Comparison of ENCODE assay signal across 1 cellular context in the genomic region with DNA sequence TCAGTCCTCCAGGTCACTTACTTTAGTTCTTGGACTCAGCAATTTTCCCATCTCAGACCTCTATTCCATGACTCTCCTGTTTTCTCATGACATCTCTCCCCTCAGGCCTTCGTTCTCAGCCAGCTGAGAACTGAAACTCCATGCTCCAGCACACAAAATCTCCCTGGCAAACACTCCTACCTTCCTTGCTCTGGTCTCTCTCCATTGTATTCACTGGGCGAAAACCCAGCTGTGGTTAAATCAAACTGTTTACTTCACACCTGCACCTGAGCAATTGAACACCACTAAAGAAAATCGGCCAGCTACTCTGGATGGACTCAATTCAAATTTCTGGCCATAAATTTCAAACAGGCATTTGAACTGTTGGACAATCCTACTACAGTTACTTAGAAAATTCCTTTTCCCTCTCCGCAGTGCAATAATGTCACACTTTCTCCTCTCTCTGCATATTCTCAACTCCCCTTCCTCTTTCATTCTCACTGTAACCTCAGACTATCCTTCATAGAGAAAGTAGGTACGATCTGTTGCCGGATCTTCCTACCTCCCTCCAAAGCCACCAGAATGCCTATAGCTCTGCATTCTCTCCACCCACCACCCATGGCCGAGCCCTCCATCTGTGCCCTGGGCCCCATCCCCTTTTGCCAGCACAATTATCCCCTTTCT.
TF ChIP-seq lines count a peak whose summit lies in the region.

No MANE protein-coding gene starts in this region.

TF ChIP-seq in HepG2, 621 proteins besides CTCF, POLR2A, EP300 and RAD21:
- TF ChIP-seq, protein P1, sequence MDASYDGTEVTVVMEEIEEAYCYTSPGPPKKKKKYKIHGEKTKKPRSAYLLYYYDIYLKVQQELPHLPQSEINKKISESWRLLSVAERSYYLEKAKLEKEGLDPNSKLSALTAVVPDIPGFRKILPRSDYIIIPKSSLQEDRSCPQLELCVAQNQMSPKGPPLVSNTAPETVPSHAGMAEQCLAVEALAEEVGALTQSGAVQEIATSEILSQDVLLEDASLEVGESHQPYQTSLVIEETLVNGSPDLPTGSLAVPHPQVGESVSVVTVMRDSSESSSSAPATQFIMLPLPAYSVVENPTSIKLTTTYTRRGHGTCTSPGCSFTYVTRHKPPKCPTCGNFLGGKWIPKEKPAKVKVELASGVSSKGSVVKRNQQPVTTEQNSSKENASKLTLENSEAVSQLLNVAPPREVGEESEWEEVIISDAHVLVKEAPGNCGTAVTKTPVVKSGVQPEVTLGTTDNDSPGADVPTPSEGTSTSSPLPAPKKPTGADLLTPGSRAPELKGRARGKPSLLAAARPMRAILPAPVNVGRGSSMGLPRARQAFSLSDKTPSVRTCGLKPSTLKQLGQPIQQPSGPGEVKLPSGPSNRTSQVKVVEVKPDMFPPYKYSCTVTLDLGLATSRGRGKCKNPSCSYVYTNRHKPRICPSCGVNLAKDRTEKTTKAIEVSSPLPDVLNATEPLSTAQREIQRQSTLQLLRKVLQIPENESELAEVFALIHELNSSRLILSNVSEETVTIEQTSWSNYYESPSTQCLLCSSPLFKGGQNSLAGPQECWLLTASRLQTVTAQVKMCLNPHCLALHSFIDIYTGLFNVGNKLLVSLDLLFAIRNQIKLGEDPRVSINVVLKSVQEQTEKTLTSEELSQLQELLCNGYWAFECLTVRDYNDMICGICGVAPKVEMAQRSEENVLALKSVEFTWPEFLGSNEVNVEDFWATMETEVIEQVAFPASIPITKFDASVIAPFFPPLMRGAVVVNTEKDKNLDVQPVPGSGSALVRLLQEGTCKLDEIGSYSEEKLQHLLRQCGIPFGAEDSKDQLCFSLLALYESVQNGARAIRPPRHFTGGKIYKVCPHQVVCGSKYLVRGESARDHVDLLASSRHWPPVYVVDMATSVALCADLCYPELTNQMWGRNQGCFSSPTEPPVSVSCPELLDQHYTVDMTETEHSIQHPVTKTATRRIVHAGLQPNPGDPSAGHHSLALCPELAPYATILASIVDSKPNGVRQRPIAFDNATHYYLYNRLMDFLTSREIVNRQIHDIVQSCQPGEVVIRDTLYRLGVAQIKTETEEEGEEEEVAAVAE (CRISPR knock-in tag; IDR thresholded peaks at IDR 0.05; ENCODE audit: borderline replicate concordance): no peak
- TF ChIP-seq, protein P2, sequence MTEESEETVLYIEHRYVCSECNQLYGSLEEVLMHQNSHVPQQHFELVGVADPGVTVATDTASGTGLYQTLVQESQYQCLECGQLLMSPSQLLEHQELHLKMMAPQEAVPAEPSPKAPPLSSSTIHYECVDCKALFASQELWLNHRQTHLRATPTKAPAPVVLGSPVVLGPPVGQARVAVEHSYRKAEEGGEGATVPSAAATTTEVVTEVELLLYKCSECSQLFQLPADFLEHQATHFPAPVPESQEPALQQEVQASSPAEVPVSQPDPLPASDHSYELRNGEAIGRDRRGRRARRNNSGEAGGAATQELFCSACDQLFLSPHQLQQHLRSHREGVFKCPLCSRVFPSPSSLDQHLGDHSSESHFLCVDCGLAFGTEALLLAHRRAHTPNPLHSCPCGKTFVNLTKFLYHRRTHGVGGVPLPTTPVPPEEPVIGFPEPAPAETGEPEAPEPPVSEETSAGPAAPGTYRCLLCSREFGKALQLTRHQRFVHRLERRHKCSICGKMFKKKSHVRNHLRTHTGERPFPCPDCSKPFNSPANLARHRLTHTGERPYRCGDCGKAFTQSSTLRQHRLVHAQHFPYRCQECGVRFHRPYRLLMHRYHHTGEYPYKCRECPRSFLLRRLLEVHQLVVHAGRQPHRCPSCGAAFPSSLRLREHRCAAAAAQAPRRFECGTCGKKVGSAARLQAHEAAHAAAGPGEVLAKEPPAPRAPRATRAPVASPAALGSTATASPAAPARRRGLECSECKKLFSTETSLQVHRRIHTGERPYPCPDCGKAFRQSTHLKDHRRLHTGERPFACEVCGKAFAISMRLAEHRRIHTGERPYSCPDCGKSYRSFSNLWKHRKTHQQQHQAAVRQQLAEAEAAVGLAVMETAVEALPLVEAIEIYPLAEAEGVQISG (CRISPR knock-in tag; IDR thresholded peaks at IDR 0.05): no peak
- TF ChIP-seq AFF4 (CRISPR knock-in tag; IDR thresholded peaks at IDR 0.05) (no peak), ZNF17 (CRISPR knock-in tag; IDR thresholded peaks at IDR 0.05) (no peak), TFE3 (CRISPR knock-in tag; IDR thresholded peaks at IDR 0.05) (no peak)
